23 cellular contexts compared by ENCODE assay signal in the genomic region with DNA sequence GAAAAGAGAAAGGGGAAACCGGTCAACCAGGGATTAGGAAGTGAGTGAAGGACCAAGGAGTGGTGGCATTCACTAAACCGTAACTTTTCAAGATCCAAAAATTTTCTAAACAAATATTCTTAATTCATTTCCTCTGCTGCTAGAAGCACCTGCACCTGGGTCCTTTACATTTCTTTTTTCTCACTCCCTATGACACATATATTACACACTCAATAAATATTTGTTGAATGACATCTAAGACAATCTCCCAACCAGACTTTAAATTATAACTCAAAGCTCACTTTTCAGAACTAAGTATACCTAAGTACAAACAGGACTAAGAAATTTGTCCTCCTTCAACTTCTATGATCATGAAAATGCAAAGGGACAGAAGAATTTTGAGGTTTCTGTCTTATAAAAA. TPM values are rescaled to one million over a fixed set of nuclear protein-coding genes. Genes with fewer than 3 reads are reported as not detected.
DNase-seq lines count a peak whose midpoint lies in the region; ATAC-seq and TF ChIP-seq lines count a peak whose summit lies in the region.
"Had no signal": no experiment of that assay in that cellular context is flagged by ENCODE, and none has a peak within 500 bp of the region (broad histone marks: within the 10 kb centered on the region; RNA-seq: fewer than 3 reads in every experiment).

No MANE protein-coding gene starts in this region.

- H3K4me1 ChIP-seq in breast epithelium: no peaks in the 10 kb centered on the region
- H3K4me1 ChIP-seq: A549 had no signal

- peaks cover 70% of the 10 kb centered on the region for H3K36me3 Mint-ChIP-seq in MCF 10A (ENCODE audit: insufficient read depth, unreplicated experiment)
- peaks cover 25% of the 10 kb centered on the region for H3K36me3 Mint-ChIP-seq in T-helper 17 cell (ENCODE audit: low read depth)
- H3K36me3 Mint-ChIP-seq in activated naive CD4-positive, alpha-beta T cell treated with anti-CD3 and anti-CD28 coated beads, Interleukin-2, amount 10 ng/mL, durations not matched to agents 7 days and 5 days: peaks cover 52% of the 10 kb centered on the region

- in situ Hi-C loops in GM13976 (cut with MboI; ENCODE audit: low sequenced_read_pairs, unreplicated experiment): no loop called here

- H3K9me3 Mint-ChIP-seq in MCF 10A (ENCODE audit: unreplicated experiment): no peaks in the 10 kb centered on the region
- no peaks in the 10 kb centered on the region for H3K9me3 Mint-ChIP-seq in activated naive CD4-positive, alpha-beta T cell treated with anti-CD3 and anti-CD28 coated beads, Interleukin-2, amount 10 ng/mL, durations not matched to agents 7 days and 5 days
- H3K9me3 Mint-ChIP-seq: CD8-positive, alpha-beta memory T cell; HFFc6 had no signal

- TF ChIP-seq CTCF in MCF 10A (IDR thresholded peaks at IDR 0.05; ENCODE audit: unreplicated experiment) (no peak), breast epithelium (IDR thresholded peaks at IDR 0.05) (no peak), GM13976 (IDR thresholded peaks at IDR 0.05; ENCODE audit: borderline replicate concordance, control extremely low read depth, extremely low read depth, insufficient read depth, missing control alignments) (no peak)

- BruUV-seq in MCF 10A (replicated peaks; lab: Mats Ljungman, UMichigan): TSS peak; percentile 19

- H3K27ac ChIP-seq in breast epithelium (no peak overlapping the region), epithelial cell of prostate (peak overlapping the region; percentile 52)
- H3K27ac ChIP-seq: A549, BLaER1 had no signal

- H3K4me3 Mint-ChIP-seq in MCF 10A (ENCODE audit: unreplicated experiment) (no peak overlapping the region), T-helper 17 cell (no peak overlapping the region)
- H3K4me3 Mint-ChIP-seq in activated naive CD4-positive, alpha-beta T cell treated with anti-CD3 and anti-CD28 coated beads, Interleukin-2, amount 10 ng/mL, durations not matched to agents 7 days and 5 days: no peak overlapping the region
- H3K4me3 Mint-ChIP-seq: CD8-positive, alpha-beta memory T cell; HFFc6 had no signal

- no peaks in the 10 kb centered on the region for H3K27me3 ChIP-seq in breast epithelium
- H3K27me3 ChIP-seq: BLaER1 had no signal

- H3K27me3 Mint-ChIP-seq in MCF 10A (ENCODE audit: insufficient read depth, unreplicated experiment): no peaks in the 10 kb centered on the region
- H3K27me3 Mint-ChIP-seq in T-helper 17 cell: no peaks in the 10 kb centered on the region
- no peaks in the 10 kb centered on the region for H3K27me3 Mint-ChIP-seq in activated naive CD4-positive, alpha-beta T cell treated with anti-CD3 and anti-CD28 coated beads, Interleukin-2, amount 10 ng/mL, durations not matched to agents 7 days and 5 days
- H3K27me3 Mint-ChIP-seq: CD8-positive, alpha-beta memory T cell had no signal

- H3K4me3 ChIP-seq in breast epithelium: no peak overlapping the region
- H3K4me3 ChIP-seq: A549, BLaER1 had no signal

- H3K4me1 Mint-ChIP-seq in MCF 10A (ENCODE audit: insufficient read depth, unreplicated experiment) (no peaks in the 10 kb centered on the region), T-helper 17 cell (peaks cover 17% of the 10 kb centered on the region)
- H3K4me1 Mint-ChIP-seq in activated naive CD4-positive, alpha-beta T cell treated with anti-CD3 and anti-CD28 coated beads, Interleukin-2, amount 10 ng/mL, durations not matched to agents 7 days and 5 days: no peaks in the 10 kb centered on the region

- intact Hi-C loops in MCF 10A (cut with micrococcal nuclease) (no loop called here), breast epithelium (cut with DNase I; ENCODE audit: low total_unique reads) (no loop called here)

- H3K27ac Mint-ChIP-seq in MCF 10A (ENCODE audit: low read depth, unreplicated experiment): no peak overlapping the region
- H3K27ac Mint-ChIP-seq in T-helper 17 cell: peak overlapping the region; percentile 63
- H3K27ac Mint-ChIP-seq in activated naive CD4-positive, alpha-beta T cell treated with anti-CD3 and anti-CD28 coated beads, Interleukin-2, amount 10 ng/mL, durations not matched to agents 7 days and 5 days: no peak overlapping the region
- H3K27ac Mint-ChIP-seq: HFFc6 had no signal

- POLR2A ChIA-PET in MCF 10A (lab: Yijun Ruan, JAX): interaction anchor here (0.5 kb wide), 1 partner anchor 1703 kb away, joined by 3 read pairs; no protein-coding TSS in a partner anchor

- H3K9me3 ChIP-seq in breast epithelium: no peaks in the 10 kb centered on the region
- H3K9me3 ChIP-seq in T-helper 17 cell (ENCODE audit: control insufficient read depth, low read length, poor library complexity, severe bottlenecking): no peaks in the 10 kb centered on the region
- H3K9me3 ChIP-seq: A549, BLaER1 had no signal

- peaks cover 32% of the 10 kb centered on the region for H3K36me3 ChIP-seq in breast epithelium

- DNase-seq in MCF 10A (ENCODE audit: unreplicated experiment) (no peak), breast epithelium (ENCODE audit: low spot score in 2 of 2) (no peak), T-helper 17 cell (no peak), epithelial cell of prostate (ENCODE audit: low read depth, low spot score) (no peak), GM13976 (ENCODE audit: low spot score) (no peak)
- DNase-seq in activated naive CD4-positive, alpha-beta T cell treated with anti-CD3 and anti-CD28 coated beads, Interleukin-2, amount 10 ng/mL, durations not matched to agents 7 days and 5 days: no peak
- DNase-seq: CD8-positive, alpha-beta memory T cell; DMS53; HFFc6; KG1; NCI-H1417 treated with DMSO at 0.1 percent for 48 hours; NCI-H187 treated with DMSO at 0.1 percent for 48 hours; NCI-H226; NCI-H524; NCI-H82 had no signal

- CTCF ChIA-PET in MCF 10A (lab: Yijun Ruan, JAX): no interaction called here
- CTCF ChIA-PET in activated naive CD4-positive, alpha-beta T cell treated with anti-CD3 and anti-CD28 coated beads, Interleukin-2, amount 10 ng/mL, durations not matched to agents 7 days and 5 days (lab: Charles Lee): no interaction called here

- no peak for ATAC-seq in T-helper 17 cell
- no peak for ATAC-seq in GM18909 (IDR thresholded peaks at IDR 0.05; ENCODE audit: poor library complexity, unreplicated experiment)
- no peak for ATAC-seq in HG03442 (IDR thresholded peaks at IDR 0.05; ENCODE audit: unreplicated experiment)
- ATAC-seq: A549, HepG2, Right ventricle myocardium inferior had no signal

- TF ChIP-seq POLR2A in breast epithelium (IDR thresholded peaks at IDR 0.05): no peak

RNA-seq across cellular contexts. Expression of a gene that starts 11.1 kb away (rescaled TPM):
- 18.4 and 22.9 TPM in 2 replicates for total RNA-seq in MCF 10A (2022)
- total RNA-seq in breast epithelium: 10 to 100 TPM; 10.1 to 21.0 (median 16.2) TPM
- 10 to 100 TPM; 16.5 TPM for total RNA-seq in T-helper 17 cell

RNA-seq across cellular contexts. Expression of a gene that starts 38.4 kb away (rescaled TPM):
- total RNA-seq in MCF 10A (2022) (105 and 108 TPM in 2 replicates), breast epithelium (10 to 100 TPM; 65.8 to 78.3 (median 65.9) TPM), T-helper 17 cell (10 to 100 TPM; 20.2 to 26.3 TPM)

RNA-seq across cellular contexts. Expression of a gene that starts 48.8 kb away (rescaled TPM):
- total RNA-seq in MCF 10A (2022) (30.4 and 33.4 TPM in 2 replicates), breast epithelium (10 to 100 TPM; 14.7 to 20.0 (median 17.9) TPM), T-helper 17 cell (10 to 100 TPM; 18.1 to 22.3 TPM)

RNA-seq across cellular contexts. Expression of a gene that starts 55.5 kb away (rescaled TPM):
- total RNA-seq in MCF 10A (2022) (not detected in 2 replicates), breast epithelium (not detected), T-helper 17 cell (not detected)
- total RNA-seq: CD8-positive, alpha-beta memory T cell; HepG2; HFFc6; M059J; Right ventricle myocardium inferior; SK-MEL-5 had no signal
